In genomic region chr13:46152627-46153328, GRCh38 we compare ENCODE assay signal across 1 cellular context.
TF ChIP-seq lines count a peak whose summit lies in the region.

No MANE protein-coding gene starts in this region.

TF ChIP-seq in GM12891, 5 proteins besides CTCF, POLR2A, EP300 and RAD21:
- TF ChIP-seq POLR2AphosphoS5 (IDR thresholded peaks at IDR 0.05; ENCODE audit: low read depth, low read length) = peak; percentile 36; the same call in 1 of the 2 replicates
- TF ChIP-seq TAF1 (IDR thresholded peaks at IDR 0.05; ENCODE audit: low read depth, low read length) = no peak
